8 cellular contexts compared by ENCODE assay signal in the genomic region with DNA sequence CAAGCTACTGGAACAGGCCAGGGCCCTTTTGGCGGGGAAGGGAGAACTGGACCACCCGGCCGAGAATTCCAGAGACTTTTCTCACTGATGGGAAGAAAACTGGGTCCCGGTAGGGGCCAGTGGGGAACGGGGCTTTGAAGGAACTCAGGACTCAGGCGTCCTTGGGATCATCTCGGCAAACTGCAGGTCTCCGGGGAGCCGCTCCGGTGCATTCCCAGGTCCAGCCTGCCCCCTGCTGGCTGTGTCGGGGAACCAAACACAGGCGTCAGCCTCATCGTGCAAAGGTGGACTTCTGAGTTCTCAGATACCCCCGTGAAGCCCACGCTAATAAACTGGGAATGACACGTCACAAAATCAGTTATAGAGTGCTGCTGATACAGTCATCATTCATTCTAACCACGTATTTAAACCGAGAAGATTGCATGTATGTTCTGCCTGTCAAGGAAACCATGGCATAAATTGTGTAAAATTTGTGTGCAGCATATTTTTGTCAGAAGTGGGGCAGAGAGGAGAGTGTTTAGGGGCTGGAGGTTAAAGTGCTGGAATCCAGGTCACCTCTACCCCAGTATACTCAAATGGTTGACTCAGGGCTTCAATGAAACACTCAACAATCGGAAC.
A peak's percentile ranks its signal among the peaks of the same experiment; 100 is the strongest.
DNase-seq lines count a peak whose midpoint lies in the region; ATAC-seq and TF ChIP-seq lines count a peak whose summit lies in the region.

No MANE protein-coding gene starts in this region.

- no peaks in the 10 kb centered on the region for H3K9me3 ChIP-seq in SU-DHL-6 (ENCODE audit: insufficient read depth, low read length)
- no peaks in the 10 kb centered on the region for H3K9me3 ChIP-seq in effector memory CD4-positive, alpha-beta T cell (ENCODE audit: control insufficient read depth, low read length)

- H3K4me1 ChIP-seq in effector memory CD4-positive, alpha-beta T cell (ENCODE audit: control insufficient read depth, insufficient read depth, low read length, poor library complexity, severe bottlenecking): no peaks in the 10 kb centered on the region

- no peak overlapping the region for H3K4me3 ChIP-seq in SU-DHL-6 (ENCODE audit: insufficient read depth, low read length, poor library complexity, severe bottlenecking)
- no peak overlapping the region for H3K4me3 ChIP-seq in effector memory CD4-positive, alpha-beta T cell (ENCODE audit: insufficient read depth, low read depth, low read length, poor library complexity, severe bottlenecking)

- H3K4me2 ChIP-seq in SU-DHL-6 (ENCODE audit: low read depth, low read length, poor library complexity, severe bottlenecking): no peak overlapping the region

- H3K27me3 ChIP-seq in SU-DHL-6 (ENCODE audit: low read length): no peaks in the 10 kb centered on the region
- peaks cover 6% of the 10 kb centered on the region for H3K27me3 ChIP-seq in effector memory CD4-positive, alpha-beta T cell (replicated peaks; ENCODE audit: control insufficient read depth, insufficient read depth, low read length, poor library complexity, severe bottlenecking)

- no peak for ATAC-seq in HG03175 (IDR thresholded peaks at IDR 0.05; ENCODE audit: unreplicated experiment)

- H3F3A ChIP-seq in SU-DHL-6 (ENCODE audit: insufficient read depth): no peaks in the 10 kb centered on the region

- in situ Hi-C loops in KBM-7 (cut with MboI; ENCODE audit: low pct_unique_long_range_greater_than_20kb, low sequenced_read_pairs): loop anchor here (10.0 kb wide), 1 partner anchor 393 kb away; no protein-coding TSS in a partner anchor

- H3K9me2 ChIP-seq in SU-DHL-6 (replicated peaks; ENCODE audit: insufficient read depth, low read length): no peaks in the 10 kb centered on the region

- no peaks in the 10 kb centered on the region for H3K36me3 ChIP-seq in SU-DHL-6 (ENCODE audit: low read length)
- no peaks in the 10 kb centered on the region for H3K36me3 ChIP-seq in effector memory CD4-positive, alpha-beta T cell (ENCODE audit: control insufficient read depth, insufficient read depth, low read length)

- no peaks in the 10 kb centered on the region for H3K79me2 ChIP-seq in SU-DHL-6 (ENCODE audit: insufficient read depth, low read length)

- H2AFZ ChIP-seq in SU-DHL-6 (ENCODE audit: low read depth, low read length, severe bottlenecking): no peak overlapping the region

- TF ChIP-seq CTCF in SU-DHL-6 (IDR thresholded peaks at IDR 0.05; ENCODE audit: insufficient read depth, low read length, poor library complexity, severe bottlenecking): peak; percentile 80

- H3K27ac ChIP-seq in SU-DHL-6 (ENCODE audit: low read depth, low read length) (no peak overlapping the region), caudate nucleus (ENCODE audit: low read depth, low read length) (no peak overlapping the region)
- H3K27ac ChIP-seq in effector memory CD4-positive, alpha-beta T cell (ENCODE audit: insufficient read depth, low read length, poor library complexity, severe bottlenecking): no peak overlapping the region

- no peak overlapping the region for H3K9ac ChIP-seq in SU-DHL-6 (ENCODE audit: low read length)

- H4K20me1 ChIP-seq in SU-DHL-6 (ENCODE audit: low read depth, low read length): no peaks in the 10 kb centered on the region

- DNase-seq in ELR (ENCODE audit: low read depth) (peak; percentile 41), KBM-7 (peak; percentile 54), caudate nucleus (lab: John Stamatoyannopoulos, UW) (peak in 54 of 61 donors; percentile 0 to 75 (median 44)), left kidney (ENCODE audit: low read depth, low spot score) (peak; percentile 86)
- DNase-seq in stimulated activated CD4-positive, alpha-beta T cell treated with anti-CD3 and anti-CD28 coated beads, Interleukin-4, amount 100 ng/mL, for 24 hours: peak; percentile 44
- DNase-seq in effector memory CD4-positive, alpha-beta T cell: no peak

Comparison
In these comparisons a context has a peak if more than half of its experiments do, and no peak if none do; other contexts are left out.
1. DNase-seq: peak in ELR (single experiment), KBM-7 (single experiment), caudate nucleus (54 of 61), left kidney (single experiment) and stimulated activated CD4-positive, alpha-beta T cell treated with anti-CD3 and anti-CD28 coated beads, Interleukin-4, amount 100 ng/mL, for 24 hours (single experiment); none in effector memory CD4-positive, alpha-beta T cell (0 of 3).